15 cellular contexts compared by ENCODE assay signal in genomic region chr2:144372484-144373195, GRCh38.
A peak's percentile ranks its signal among the peaks of the same experiment; 100 is the strongest.
DNase-seq lines count a peak whose midpoint lies in the region; ATAC-seq, FAIRE-seq and TF ChIP-seq lines count a peak whose summit lies in the region.
"Had no signal": no experiment of that assay in that cellular context is flagged by ENCODE, and none has a peak within 500 bp of the region (broad histone marks: within the 10 kb centered on the region; RNA-seq: fewer than 3 reads in every experiment).

No MANE protein-coding gene starts in this region.

- H3K4me2 ChIP-seq in GM23248 (ENCODE audit: unreplicated experiment): peak overlapping the region; percentile 33

- H3K4me1 ChIP-seq in GM23248 (ENCODE audit: insufficient read depth) (peaks cover 19% of the 10 kb centered on the region), gastroesophageal sphincter (no peaks in the 10 kb centered on the region), sigmoid colon (no peaks in the 10 kb centered on the region)
- H3K4me1 ChIP-seq: psoas muscle had no signal

- H3K79me2 ChIP-seq in GM23248 (ENCODE audit: insufficient read depth): no peaks in the 10 kb centered on the region

- no peaks in the 10 kb centered on the region for H3K27me3 ChIP-seq in GM23248 (replicated peaks; ENCODE audit: insufficient read depth)
- no peaks in the 10 kb centered on the region for H3K27me3 ChIP-seq in gastroesophageal sphincter
- no peaks in the 10 kb centered on the region for H3K27me3 ChIP-seq in sigmoid colon
- H3K27me3 ChIP-seq: adrenal gland had no signal

- no peak for FAIRE-seq in frontal cortex (lab: Jason Lieb, UNC)
- FAIRE-seq: H54 had no signal

- H3K9me2 ChIP-seq in GM23248 (ENCODE audit: insufficient read depth): no peaks in the 10 kb centered on the region

- CTCF ChIA-PET in HEK293T (lab: Yijun Ruan, JAX): no interaction called here

- WGBS in GM23248 (ENCODE audit: low coverage in 1 of 2, low lambda C conversion rate in 2 of 2, missing lambda C conversion rate in 2 of 2), 2 experiments: 12 to 17% methylated on average over 10 of the region's 10 CpGs
- WGBS in gastroesophageal sphincter (ENCODE audit: low coverage in 1 of 2), 2 donors: 41 to 76% methylated on average over 8 to 10 of the region's 10 CpGs
- WGBS in sigmoid colon, 2 donors: 65 to 79% methylated on average over 10 of the region's 10 CpGs

- peak overlapping the region; percentile 70 for H2AFZ ChIP-seq in GM23248

- DNase-seq in GM23248 (peak; percentile 68), SK-N-MC (ENCODE audit: low read depth, low spot score) (no peak), sigmoid colon (peak; percentile 77), HEK293T (ENCODE audit: extremely low spot score) (no peak), frontal cortex (ENCODE audit: low spot score in 2 of 2) (no peak), iPS-NIHi11 (ENCODE audit: low spot score) (no peak), NCI-H146 (lab: John Stamatoyannopoulos, UW) (no peak)
- DNase-seq: activated CD4-positive, alpha-beta T cell treated with anti-CD3 and anti-CD28 coated beads, Interleukin-2, amount 50 U/mL, for 48 hours; kidney glomerular epithelial cell; NCI-H2081 had no signal

- no peak overlapping the region for H3K27ac ChIP-seq in GM23248
- H3K27ac ChIP-seq in SK-N-MC: peak overlapping the region; percentile 83
- H3K27ac ChIP-seq in gastroesophageal sphincter: peak overlapping the region in 3 of 4 donors; percentile 11 to 64 (median 24)
- H3K27ac ChIP-seq in sigmoid colon: peak overlapping the region in 3 of 4 donors; percentile 4 to 56 (median 34)
- H3K27ac ChIP-seq: psoas muscle, RWPE1 had no signal

- intact Hi-C loops in sigmoid colon (cut with DNase I): no loop called here

- H3F3A ChIP-seq in GM23248 (ENCODE audit: insufficient read depth): peaks cover 9% of the 10 kb centered on the region

- H3K4me3 ChIP-seq in GM23248 (peak overlapping the region; percentile 32), SK-N-MC (peak overlapping the region; percentile 64), gastroesophageal sphincter (peak overlapping the region in 1 of 2 donors; percentile 18), sigmoid colon (peak overlapping the region in 2 of 4 donors; percentile 1 to 10)
- H3K4me3 ChIP-seq: adrenal gland, psoas muscle had no signal

- H4K20me1 ChIP-seq in GM23248 (ENCODE audit: insufficient read depth): no peaks in the 10 kb centered on the region

- no peaks in the 10 kb centered on the region for H3K36me3 ChIP-seq in GM23248 (ENCODE audit: low read depth)
- no peaks in the 10 kb centered on the region for H3K36me3 ChIP-seq in SK-N-MC (ENCODE audit: insufficient read depth, low read length)
- H3K36me3 ChIP-seq in gastroesophageal sphincter: no peaks in the 10 kb centered on the region
- no peaks in the 10 kb centered on the region for H3K36me3 ChIP-seq in sigmoid colon
- H3K36me3 ChIP-seq: adrenal gland had no signal

- POLR2A ChIA-PET in HEK293T (lab: Yijun Ruan, JAX): no interaction called here

- no peak for TF ChIP-seq POLR2A in gastroesophageal sphincter (IDR thresholded peaks at IDR 0.05)
- no peak for TF ChIP-seq POLR2A in sigmoid colon (IDR thresholded peaks at IDR 0.05)

- H3K9me3 ChIP-seq in GM23248 (ENCODE audit: low read depth) (no peaks in the 10 kb centered on the region), SK-N-MC (ENCODE audit: low read depth, low read length) (no peaks in the 10 kb centered on the region), gastroesophageal sphincter (no peaks in the 10 kb centered on the region), sigmoid colon (no peaks in the 10 kb centered on the region)
- H3K9me3 ChIP-seq: adrenal gland, psoas muscle had no signal

- no peak for ATAC-seq in gastroesophageal sphincter
- ATAC-seq: psoas muscle had no signal

- H3K9ac ChIP-seq in GM23248 (peak overlapping the region; percentile 20), SK-N-MC (ENCODE audit: insufficient read length) (peak overlapping the region; percentile 54)

- TF ChIP-seq EP300 in gastroesophageal sphincter (IDR thresholded peaks at IDR 0.05) (no peak), sigmoid colon (IDR thresholded peaks at IDR 0.05) (no peak)

- TF ChIP-seq CTCF in gastroesophageal sphincter (IDR thresholded peaks at IDR 0.05) (no peak), sigmoid colon (IDR thresholded peaks at IDR 0.05) (no peak)

- in situ Hi-C loops in GM23248 (cut with MboI): no loop called here

TF ChIP-seq in HEK293T, 16 proteins besides CTCF, POLR2A, EP300 and RAD21:
- TF ChIP-seq CTBP1 (IDR thresholded peaks at IDR 0.05; ENCODE audit: borderline replicate concordance) (no peak), SUZ12 (IDR thresholded peaks at IDR 0.05) (no peak), L3MBTL2 (conservative IDR thresholded peaks at IDR 0.05) (no peak), HDGF (IDR thresholded peaks at IDR 0.05; ENCODE audit: borderline replicate concordance) (no peak), FOXA1 (IDR thresholded peaks at IDR 0.05) (no peak), ELF4 (IDR thresholded peaks at IDR 0.05) (no peak), PKNOX1 (IDR thresholded peaks at IDR 0.05) (no peak), BHLHE40 (IDR thresholded peaks at IDR 0.05; ENCODE audit: borderline replicate concordance) (no peak), SP1 (IDR thresholded peaks at IDR 0.05) (no peak), NFRKB (IDR thresholded peaks at IDR 0.05) (no peak)
TF ChIP-seq in HEK293T: peak in this region for 0.

Comparison
In these comparisons a context has a peak if more than half of its experiments do, and no peak if none do; other contexts are left out.
1. DNase-seq: peak in GM23248 (single experiment) and sigmoid colon (single experiment); none in SK-N-MC (single experiment), HEK293T (single experiment), frontal cortex (0 of 2), iPS-NIHi11 (single experiment) and NCI-H146 (single experiment).